8 cellular contexts compared by ENCODE assay signal in the genomic region with DNA sequence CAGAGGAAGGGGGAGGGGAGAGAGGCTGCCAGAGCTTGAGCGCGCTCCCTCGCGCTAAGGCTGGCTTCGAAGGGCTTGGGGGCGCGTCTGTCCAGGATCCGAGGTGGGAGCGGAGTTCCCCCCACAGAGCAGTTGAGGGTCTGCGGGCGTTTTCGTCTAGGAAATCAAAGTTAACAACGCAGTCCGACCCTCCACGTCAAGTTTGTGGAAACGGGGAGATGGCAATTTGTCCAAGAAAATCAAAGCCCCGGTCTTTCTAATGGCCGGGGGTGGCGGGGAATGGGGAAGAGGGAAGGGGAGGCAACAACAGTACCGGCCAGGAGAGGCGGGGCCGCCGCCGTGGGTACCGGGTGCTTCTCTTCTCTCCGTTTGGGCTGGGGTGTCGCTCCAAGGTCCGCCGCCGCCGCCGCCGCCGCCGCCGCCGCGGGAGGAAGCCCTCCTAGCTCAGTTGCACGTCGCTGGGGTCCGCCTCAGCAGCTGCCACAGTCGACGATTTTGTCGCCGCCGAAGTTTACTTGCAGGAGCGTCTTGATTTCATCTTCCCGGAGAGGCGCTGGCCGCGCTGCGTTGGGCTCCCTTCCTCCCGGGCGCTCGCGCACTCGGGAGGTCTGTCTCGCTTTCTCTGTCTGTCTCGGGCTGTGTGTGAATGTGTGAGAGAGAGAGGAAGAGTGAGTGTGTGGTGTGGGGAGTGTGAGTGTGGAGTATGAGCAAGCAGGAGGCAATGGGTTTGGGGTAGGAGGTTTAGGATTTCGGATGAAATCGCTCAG. TPM values are rescaled to one million over a fixed set of nuclear protein-coding genes. Genes with fewer than 3 reads are reported as not detected.
A peak's percentile ranks its signal among the peaks of the same experiment; 100 is the strongest.
DNase-seq lines count a peak whose midpoint lies in the region; ATAC-seq and TF ChIP-seq lines count a peak whose summit lies in the region.

No MANE protein-coding gene starts in this region.

- DNase-seq in AG08396 (ENCODE audit: low spot score): peak; percentile 14
- no peak for DNase-seq in colonic mucosa
- no peak for DNase-seq in pons (ENCODE audit: low spot score)
- no peak for DNase-seq in ACHN

- ATAC-seq in GM21528 (IDR thresholded peaks at IDR 0.05; ENCODE audit: low FRiP score, unreplicated experiment): no peak
- no peak for ATAC-seq in GM21367 (IDR thresholded peaks at IDR 0.05; ENCODE audit: unreplicated experiment)

- peaks cover 39% of the 10 kb centered on the region for H3K4me1 ChIP-seq in HUES48 (ENCODE audit: control insufficient read depth, insufficient read depth, low read length)
- H3K4me1 ChIP-seq in colonic mucosa: no peaks in the 10 kb centered on the region
- peaks cover 4% of the 10 kb centered on the region for H3K4me1 ChIP-seq in muscle layer of colon (ENCODE audit: insufficient read depth, low read length)

- no peak for TF ChIP-seq CTCF in colonic mucosa (IDR thresholded peaks at IDR 0.05)

- H3K9me3 ChIP-seq in HUES48 (ENCODE audit: control insufficient read depth, insufficient read depth, low read length) (no peaks in the 10 kb centered on the region), colonic mucosa (no peaks in the 10 kb centered on the region), muscle layer of colon (ENCODE audit: low read length) (no peaks in the 10 kb centered on the region)

- H3K4me3 ChIP-seq in HUES48 (ENCODE audit: low read depth, low read length) (peak overlapping the region; percentile 66), colonic mucosa (peak overlapping the region; percentile 31), muscle layer of colon (ENCODE audit: low read depth in 1 of 2, low read length in 2 of 2) (peak overlapping the region; percentile 21 to 38)

- intact Hi-C loops in colonic mucosa (cut with DNase I): no loop called here

- in situ Hi-C loops in ACHN (cut with HindIII; ENCODE audit: low pct_ligation_motif_present, low pct_unique_long_range_greater_than_20kb, low sequenced_read_pairs): no loop called here

- H3K27ac ChIP-seq in HUES48 (ENCODE audit: low read depth, low read length): no peak overlapping the region
- H3K27ac ChIP-seq in colonic mucosa: no peak overlapping the region
- H3K27ac ChIP-seq in muscle layer of colon (ENCODE audit: low read depth, low read length): no peak overlapping the region

- no peaks in the 10 kb centered on the region for H3K36me3 ChIP-seq in HUES48 (ENCODE audit: control insufficient read depth, insufficient read depth, low read length)
- H3K36me3 ChIP-seq in colonic mucosa: no peaks in the 10 kb centered on the region
- no peaks in the 10 kb centered on the region for H3K36me3 ChIP-seq in muscle layer of colon (ENCODE audit: insufficient read depth, low read length)

- H3K9ac ChIP-seq in HUES48 (ENCODE audit: low read depth, low read length) (no peak overlapping the region), colonic mucosa (ENCODE audit: low read depth in 2 of 2, low read length in 2 of 2) (no peak overlapping the region), muscle layer of colon (ENCODE audit: low read length) (no peak overlapping the region)

- H3K27me3 ChIP-seq in HUES48 (ENCODE audit: control insufficient read depth, insufficient read depth, low read length) (peaks cover 93% of the 10 kb centered on the region), colonic mucosa (peaks cover 46% of the 10 kb centered on the region), muscle layer of colon (ENCODE audit: control insufficient read depth in 1 of 2, insufficient read depth in 2 of 2, low read length in 2 of 2) (peaks cover 53 to 79% of the 10 kb centered on the region in 2 donors)

RNA-seq across cellular contexts. Expression of gene PCDH19, which starts 0.6 kb away (rescaled TPM):
- 1 to 10 TPM in 1 of 2 donors, under 1 TPM in 1; 0.96 to 1.3 TPM for total RNA-seq in colonic mucosa
